Comparison of ENCODE assay signal across 8 cellular contexts in the genomic region with DNA sequence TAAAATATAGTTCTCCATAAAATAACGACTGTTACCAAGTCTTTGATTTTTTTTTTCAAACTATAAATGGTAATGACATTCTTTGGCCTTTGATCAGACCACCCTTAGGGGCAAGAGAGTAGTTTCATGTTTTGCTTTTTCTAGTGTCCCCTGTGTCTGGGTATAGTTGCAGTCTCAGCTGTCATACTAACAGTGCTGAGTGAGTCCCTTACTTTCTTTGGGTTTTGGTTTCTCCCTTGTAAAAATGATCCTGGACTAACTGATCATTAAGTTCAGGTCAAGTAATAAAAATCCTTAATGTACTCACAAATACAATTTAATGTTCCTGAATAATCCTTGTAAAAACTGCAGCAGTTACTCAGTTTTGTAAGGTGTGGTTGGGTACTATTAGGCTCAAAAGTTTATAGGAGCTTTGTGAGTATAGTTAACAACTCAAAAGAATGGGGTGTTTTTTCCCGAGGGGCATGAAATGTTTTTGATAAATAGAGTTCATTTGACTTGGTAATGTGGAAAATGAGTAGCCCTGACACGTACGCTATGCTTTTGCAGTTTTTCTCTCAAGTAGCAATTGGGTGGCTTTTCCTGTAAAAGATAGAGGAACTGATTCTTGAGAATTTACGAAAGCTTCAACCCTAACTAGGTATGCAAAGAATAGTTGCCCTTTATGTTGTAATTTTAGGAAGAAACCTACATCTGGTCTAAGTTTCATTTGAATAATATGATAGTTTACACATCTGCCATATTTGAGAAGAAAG.
A peak's percentile ranks its signal among the peaks of the same experiment; 100 is the strongest.
DNase-seq lines count a peak whose midpoint lies in the region; ATAC-seq, FAIRE-seq and TF ChIP-seq lines count a peak whose summit lies in the region.

No MANE protein-coding gene starts in this region.

- H3K9me2 ChIP-seq in OCI-LY1 (ENCODE audit: low read depth, low read length), result no peaks in the 10 kb centered on the region

- H3K27ac ChIP-seq in OCI-LY1 (ENCODE audit: low read depth, low read length, poor library complexity, severe bottlenecking) (no peak overlapping the region), muscle layer of duodenum (ENCODE audit: low read length) (peak overlapping the region; percentile 46)

- no peaks in the 10 kb centered on the region for H3F3A ChIP-seq in OCI-LY1 (ENCODE audit: insufficient read depth, low read length)

- peaks cover 35% of the 10 kb centered on the region for H3K4me1 ChIP-seq in OCI-LY1 (ENCODE audit: insufficient read depth, low read length, severe bottlenecking)
- peaks cover 0 to 40% of the 10 kb centered on the region in 2 donors for H3K4me1 ChIP-seq in muscle layer of duodenum (ENCODE audit: control insufficient read depth in 1 of 2, insufficient read depth in 2 of 2, low read length in 2 of 2)

- H2AFZ ChIP-seq in OCI-LY1 (ENCODE audit: low read length), result no peak overlapping the region

- peak overlapping the region; percentile 18; the same call in 1 of the 2 replicates for H3K4me2 ChIP-seq in OCI-LY1 (ENCODE audit: low read length)

- ATAC-seq in HG02610 (IDR thresholded peaks at IDR 0.05; ENCODE audit: unreplicated experiment), result peak; percentile 40

- no peaks in the 10 kb centered on the region for H4K20me1 ChIP-seq in OCI-LY1 (ENCODE audit: insufficient read depth, low read length)

- peak; percentile 78 for FAIRE-seq in GM18507 (lab: Jason Lieb, UNC)

- H3K9me3 ChIP-seq in OCI-LY1 (ENCODE audit: low read length) (no peaks in the 10 kb centered on the region), muscle layer of duodenum (ENCODE audit: control insufficient read depth in 1 of 2, low read length in 2 of 2) (no peaks in the 10 kb centered on the region)

- H3K4me3 ChIP-seq in OCI-LY1 (ENCODE audit: low read depth, low read length, poor library complexity, severe bottlenecking) (no peak overlapping the region), muscle layer of duodenum (ENCODE audit: low read depth in 1 of 2, low read length in 2 of 2) (no peak overlapping the region)

- peaks cover 67% of the 10 kb centered on the region for H3K79me2 ChIP-seq in OCI-LY1 (ENCODE audit: insufficient read depth, low read length)

- no peak for TF ChIP-seq CTCF in OCI-LY1 (IDR thresholded peaks at IDR 0.05; ENCODE audit: low read length)

- DNase-seq in GM18507 (ENCODE audit: extremely low spot score, insufficient read length, low read depth) (no peak), NCI-H1417 treated with DMSO at 0.1 percent for 48 hours (lab: John Stamatoyannopoulos, UW) (no peak), anterior cingulate cortex (lab: John Stamatoyannopoulos, UW) (no peak), NCI-H1417 (lab: John Stamatoyannopoulos, UW) (no peak), GDM1 (lab: John Stamatoyannopoulos, UW) (no peak)

- H3K9ac ChIP-seq in OCI-LY1 (ENCODE audit: low read length), result no peak overlapping the region

- H3K36me3 ChIP-seq in OCI-LY1 (ENCODE audit: insufficient read depth, low read length) (no peaks in the 10 kb centered on the region; the same call in 1 of the 2 replicates), muscle layer of duodenum (ENCODE audit: control insufficient read depth in 1 of 2, insufficient read depth in 2 of 2, low read length in 2 of 2) (peaks cover 0 to 10% of the 10 kb centered on the region in 2 donors)

- H3K27me3 ChIP-seq in OCI-LY1 (ENCODE audit: insufficient read depth, low read length) (no peaks in the 10 kb centered on the region), muscle layer of duodenum (ENCODE audit: low read depth, low read length) (no peaks in the 10 kb centered on the region)
